Comparison of ENCODE assay signal across 17 cellular contexts in genomic region chr6:141402489-141402888, GRCh38.
A peak's percentile ranks its signal among the peaks of the same experiment; 100 is the strongest.
DNase-seq lines count a peak whose midpoint lies in the region; ATAC-seq and TF ChIP-seq lines count a peak whose summit lies in the region.
"Had no signal": no experiment of that assay in that cellular context is flagged by ENCODE, and none has a peak within 500 bp of the region (broad histone marks: within the 10 kb centered on the region; RNA-seq: fewer than 3 reads in every experiment).

No MANE protein-coding gene starts in this region.

- peaks cover 1 to 14% (median 8%) of the 10 kb centered on the region in 11 experiments; a peak in 20 of 22 replicates for H3K9me3 ChIP-seq in BLaER1 treated with 17β-estradiol and CSF1 and Interleukin-3, amounts not matched to agents 10 nM and 100 nM (replicated peaks in 1 of 11)
- peaks cover 7% of the 10 kb centered on the region for H3K9me3 ChIP-seq in left ventricle myocardium inferior (replicated peaks)
- no peaks in the 10 kb centered on the region for H3K9me3 ChIP-seq in suprapubic skin
- H3K9me3 ChIP-seq: SJSA1 had no signal

- no peaks in the 10 kb centered on the region for H4K20me1 ChIP-seq in BLaER1 treated with 17β-estradiol and CSF1 and Interleukin-3, amounts not matched to agents 10 nM and 100 nM

- no peaks in the 10 kb centered on the region for H3K27me3 Mint-ChIP-seq in glutamatergic neuron (ENCODE audit: unreplicated experiment)

- no peak for TF ChIP-seq POLR2A in suprapubic skin (IDR thresholded peaks at IDR 0.05)

- no peak for ATAC-seq in HG02763 (IDR thresholded peaks at IDR 0.05; ENCODE audit: unreplicated experiment)
- ATAC-seq in HG02798 (IDR thresholded peaks at IDR 0.05; ENCODE audit: poor library complexity, unreplicated experiment) = no peak
- ATAC-seq: PC-3 had no signal

- 47% methylated on average over 2 of the region's 2 CpGs for WGBS in suprapubic skin

- no peaks in the 10 kb centered on the region for H3K27me3 ChIP-seq in BLaER1 treated with 17β-estradiol and CSF1 and Interleukin-3, amounts not matched to agents 10 nM and 100 nM
- no peaks in the 10 kb centered on the region for H3K27me3 ChIP-seq in left ventricle myocardium inferior (ENCODE audit: low read depth)
- no peaks in the 10 kb centered on the region for H3K27me3 ChIP-seq in suprapubic skin
- H3K27me3 ChIP-seq: SJSA1 had no signal

- H3K4me1 ChIP-seq in BLaER1 treated with 17β-estradiol and CSF1 and Interleukin-3, amounts not matched to agents 10 nM and 100 nM = peaks cover 12 to 23% (median 16%) of the 10 kb centered on the region in 10 experiments; a peak in 19 of 20 replicates
- H3K4me1 ChIP-seq in left ventricle myocardium inferior (peaks cover 14% of the 10 kb centered on the region), suprapubic skin (peaks cover 17% of the 10 kb centered on the region)
- H3K4me1 ChIP-seq: SJSA1 had no signal

- H3K4me3 Mint-ChIP-seq in glutamatergic neuron (ENCODE audit: unreplicated experiment) = no peak overlapping the region
- H3K4me3 Mint-ChIP-seq: H9 had no signal

- peaks cover 2% of the 10 kb centered on the region for H3K9me3 Mint-ChIP-seq in glutamatergic neuron (ENCODE audit: unreplicated experiment)

- intact Hi-C loops in left ventricle myocardium inferior (cut with micrococcal nuclease) = no loop called here

- H3K9ac ChIP-seq in BLaER1 treated with 17β-estradiol and CSF1 and Interleukin-3, amounts not matched to agents 10 nM and 100 nM = no peak overlapping the region

- H3K27ac ChIP-seq in BLaER1 treated with 17β-estradiol and CSF1 and Interleukin-3, amounts not matched to agents 10 nM and 100 nM = no peak overlapping the region
- H3K27ac ChIP-seq in VCaP = peak overlapping the region; percentile 26; the same call in 1 of the 2 replicates
- peak overlapping the region; percentile 87 for H3K27ac ChIP-seq in left ventricle myocardium inferior (replicated peaks)
- H3K27ac ChIP-seq in suprapubic skin = peak overlapping the region; percentile 16
- H3K27ac ChIP-seq: RWPE1, SJSA1 had no signal

- no peak overlapping the region for H3K4me3 ChIP-seq in BLaER1 treated with 17β-estradiol and CSF1 and Interleukin-3, amounts not matched to agents 10 nM and 100 nM
- H3K4me3 ChIP-seq in left ventricle myocardium inferior (peak overlapping the region; percentile 57), suprapubic skin (no peak overlapping the region)
- H3K4me3 ChIP-seq: SJSA1 had no signal

- no peak for TF ChIP-seq EP300 in suprapubic skin (IDR thresholded peaks at IDR 0.05)

- H3K27ac Mint-ChIP-seq in glutamatergic neuron (ENCODE audit: unreplicated experiment) = no peak overlapping the region
- H3K27ac Mint-ChIP-seq: H9 had no signal

- H3K36me3 Mint-ChIP-seq in glutamatergic neuron (ENCODE audit: unreplicated experiment) = no peaks in the 10 kb centered on the region

- DNase-seq in left ventricle myocardium inferior (no peak), suprapubic skin (ENCODE audit: low spot score in 2 of 2) (no peak), glutamatergic neuron (no peak)
- DNase-seq: COR-L47, H9, MV-4-11, NCI-H1417 treated with DMSO at 0.1 percent for 48 hours, NCI-H1930, NCI-H2171 treated with DMSO at 0.1 percent for 48 hours, NCI-H748 treated with DMSO at 0.1 percent for 48 hours, PC-3 had no signal

- H3K4me2 ChIP-seq in BLaER1 treated with 17β-estradiol and CSF1 and Interleukin-3, amounts not matched to agents 10 nM and 100 nM = peak overlapping the region in 6 of 11 experiments; percentile 28 to 56 (median 42); a peak in 6 of 22 replicates

- no peak for TF ChIP-seq CTCF in VCaP (conservative IDR thresholded peaks at IDR 0.05)
- TF ChIP-seq CTCF in left ventricle myocardium inferior (IDR thresholded peaks at IDR 0.05; ENCODE audit: borderline replicate concordance) = no peak
- no peak for TF ChIP-seq CTCF in suprapubic skin (IDR thresholded peaks at IDR 0.05)
- no peak for TF ChIP-seq CTCF in glutamatergic neuron (IDR thresholded peaks at IDR 0.05; ENCODE audit: partially characterized antibody, unreplicated experiment)

- no peaks in the 10 kb centered on the region for H3K4me1 Mint-ChIP-seq in glutamatergic neuron (ENCODE audit: low read depth, unreplicated experiment)
- H3K4me1 Mint-ChIP-seq: H9 had no signal

- no peaks in the 10 kb centered on the region for H3K36me3 ChIP-seq in BLaER1 treated with 17β-estradiol and CSF1 and Interleukin-3, amounts not matched to agents 10 nM and 100 nM
- H3K36me3 ChIP-seq in left ventricle myocardium inferior (no peaks in the 10 kb centered on the region), suprapubic skin (no peaks in the 10 kb centered on the region)
- H3K36me3 ChIP-seq: SJSA1 had no signal

Comparison
In these comparisons a context has a peak if more than half of its experiments do, and no peak if none do; other contexts are left out.
1. H3K27ac ChIP-seq: peak in VCaP (single experiment), left ventricle myocardium inferior (single experiment) and suprapubic skin (single experiment); none in BLaER1 treated with 17β-estradiol and CSF1 and Interleukin-3, amounts not matched to agents 10 nM and 100 nM (0 of 11).